ENCODE assay signal across 21 cellular contexts in the genomic region with DNA sequence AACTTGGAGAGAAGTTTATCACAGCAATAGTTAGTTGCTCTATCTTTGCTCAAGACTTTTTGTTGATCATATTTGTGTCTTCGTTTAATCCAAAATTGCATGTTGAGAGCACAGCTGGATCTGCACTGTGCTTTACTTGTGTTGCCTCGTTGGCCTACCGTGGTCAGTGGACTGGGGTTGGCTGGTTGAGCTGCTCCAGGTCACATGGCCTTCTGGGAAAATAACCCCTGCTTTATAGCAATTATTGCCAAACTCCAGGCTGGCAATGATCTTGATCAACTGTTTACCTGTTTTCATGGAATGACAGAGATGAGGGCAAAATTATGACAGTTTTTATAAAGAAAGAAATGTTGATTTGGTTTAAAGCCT. TPM values are rescaled to one million over a fixed set of nuclear protein-coding genes. Genes with fewer than 3 reads are reported as not detected.
"Had no signal": no experiment of that assay in that cellular context is flagged by ENCODE, and none has a peak within 500 bp of the region (broad histone marks: within the 10 kb centered on the region; RNA-seq: fewer than 3 reads in every experiment).

No MANE protein-coding gene starts in this region.

- FAIRE-seq: frontal cortex had no signal

- H3K27ac Mint-ChIP-seq: activated naive CD4-positive, alpha-beta T cell treated with anti-CD3 and anti-CD28 coated beads, Interleukin-2, amount 50 U/mL, for 72 hours; activated T-cell treated with anti-CD3 and anti-CD28 coated beads, Interleukin-2, amount 50 U/mL, for 24 hours; activated T-helper 17 cell treated with anti-CD3 and anti-CD28 coated beads, Interleukin-2, amount 50 U/mL, for 72 hours had no signal

- H3K9me3 ChIP-seq: ascending aorta, colonic mucosa, esophagus muscularis mucosa, lower lobe of right lung, thoracic aorta, upper lobe of right lung had no signal

- H3K36me3 ChIP-seq: ascending aorta, colonic mucosa, esophagus muscularis mucosa, lower lobe of right lung, thoracic aorta, upper lobe of right lung had no signal

- H3K27me3 ChIP-seq: ascending aorta, colonic mucosa, esophagus muscularis mucosa, upper lobe of right lung had no signal

- H3K4me1 ChIP-seq: ascending aorta, colonic mucosa, lower lobe of right lung, upper lobe of right lung had no signal

- H3K36me3 Mint-ChIP-seq: activated naive CD4-positive, alpha-beta T cell treated with anti-CD3 and anti-CD28 coated beads, Interleukin-2, amount 50 U/mL, for 72 hours had no signal

- H3K4me3 ChIP-seq: ascending aorta, colonic mucosa, esophagus muscularis mucosa, lower lobe of right lung, thoracic aorta, upper lobe of right lung had no signal

- DNase-seq: activated CD4-positive, alpha-beta T cell treated with anti-CD3 and anti-CD28 coated beads for 1 hour; activated CD4-positive, alpha-beta T cell treated with anti-CD3 and anti-CD28 coated beads, Interleukin-2, amount 50 U/mL, for 1 hour; activated T-cell treated with anti-CD3 and anti-CD28 coated beads, Interleukin-2, amount 50 U/mL, for 24 hours; colonic mucosa; glutamatergic neuron; hypothalamus; lower lobe of right lung; occipital lobe; stimulated activated CD4-positive, alpha-beta T cell treated with anti-CD3 and anti-CD28 coated beads, Interleukin-4, amount 100 ng/mL, for 24 hours; stimulated activated naive CD4-positive, alpha-beta T cell treated with Interleukin-2 at 50 U/mL for 16 hours; T-helper 1 cell; upper lobe of right lung had no signal

- H3K9me3 Mint-ChIP-seq: activated naive CD4-positive, alpha-beta T cell treated with anti-CD3 and anti-CD28 coated beads, Interleukin-2, amount 50 U/mL, for 72 hours; activated T-cell treated with anti-CD3 and anti-CD28 coated beads, Interleukin-2, amount 50 U/mL, for 24 hours; activated T-helper 17 cell treated with anti-CD3 and anti-CD28 coated beads, Interleukin-2, amount 50 U/mL, for 72 hours had no signal

- H3K4me1 Mint-ChIP-seq: activated T-helper 17 cell treated with anti-CD3 and anti-CD28 coated beads, Interleukin-2, amount 50 U/mL, for 72 hours had no signal

- H3K4me3 Mint-ChIP-seq: activated T-cell treated with anti-CD3 and anti-CD28 coated beads, Interleukin-2, amount 50 U/mL, for 24 hours; activated T-helper 17 cell treated with anti-CD3 and anti-CD28 coated beads, Interleukin-2, amount 50 U/mL, for 72 hours had no signal

- ATAC-seq: activated naive CD4-positive, alpha-beta T cell treated with anti-CD3 and anti-CD28 coated beads, Interleukin-2, amount 50 U/mL, for 72 hours; activated T-helper 17 cell treated with anti-CD3 and anti-CD28 coated beads, Interleukin-2, amount 50 U/mL, for 72 hours; lower lobe of right lung; upper lobe of right lung had no signal

- H3K27ac ChIP-seq: ascending aorta, colonic mucosa, esophagus muscularis mucosa, lower lobe of right lung, thoracic aorta, upper lobe of right lung had no signal

- H3K27me3 Mint-ChIP-seq: activated T-cell treated with anti-CD3 and anti-CD28 coated beads, Interleukin-2, amount 50 U/mL, for 24 hours; activated T-helper 17 cell treated with anti-CD3 and anti-CD28 coated beads, Interleukin-2, amount 50 U/mL, for 72 hours had no signal

RNA-seq across cellular contexts. Expression of a gene that starts 5.7 kb away (rescaled TPM):
- total RNA-seq: activated naive CD4-positive, alpha-beta T cell treated with anti-CD3 and anti-CD28 coated beads, Interleukin-2, amount 50 U/mL, for 72 hours; activated T-helper 17 cell treated with anti-CD3 and anti-CD28 coated beads, Interleukin-2, amount 50 U/mL, for 72 hours; ascending aorta; colonic mucosa; esophagus muscularis mucosa; frontal cortex; lower lobe of right lung; mesenteric fat pad; occipital lobe; thoracic aorta; upper lobe of right lung had no signal
- polyA plus RNA-seq: adipose tissue, neural cell had no signal
